9 cellular contexts compared by ENCODE assay signal in genomic region chr1:246875041-246876026, GRCh38. TPM values are rescaled to one million over a fixed set of nuclear protein-coding genes. Genes with fewer than 3 reads are reported as not detected.
DNase-seq lines count a peak whose midpoint lies in the region; ATAC-seq and TF ChIP-seq lines count a peak whose summit lies in the region.
"Had no signal": no experiment of that assay in that cellular context is flagged by ENCODE, and none has a peak within 500 bp of the region (broad histone marks: within the 10 kb centered on the region; RNA-seq: fewer than 3 reads in every experiment).

No MANE protein-coding gene starts in this region.

- no TSS peak for BruUV-seq in PC-9 (replicated peaks; lab: Mats Ljungman, UMichigan)

- H3K27me3 Mint-ChIP-seq in natural killer cell treated with Interleukin-12 subunit alpha and Interleukin-12 subunit beta and Interleukin-15 and Interleukin-18, amount 100 ng/mL, for 72 hours: no peaks in the 10 kb centered on the region
- H3K27me3 Mint-ChIP-seq in natural killer cell (ENCODE audit: low read depth in 2 of 2): no peaks in the 10 kb centered on the region

- peaks cover 23% of the 10 kb centered on the region for H3K36me3 Mint-ChIP-seq in natural killer cell treated with Interleukin-12 subunit alpha and Interleukin-12 subunit beta and Interleukin-15 and Interleukin-18, amount 100 ng/mL, for 72 hours
- peaks cover 21% of the 10 kb centered on the region for H3K36me3 Mint-ChIP-seq in natural killer cell

- no peaks in the 10 kb centered on the region for H3K9me3 Mint-ChIP-seq in natural killer cell treated with Interleukin-12 subunit alpha and Interleukin-12 subunit beta and Interleukin-15 and Interleukin-18, amount 100 ng/mL, for 72 hours
- H3K9me3 Mint-ChIP-seq in natural killer cell: no peaks in the 10 kb centered on the region

- POLR2A ChIA-PET in PC-9 (lab: Charles Lee; ENCODE audit: unreplicated experiment): no interaction called here

- in situ Hi-C loops in transverse colon (cut with MboI; ENCODE audit: low pct_ligation_motif_present in 1 of 4, low pct_unique_long_range_greater_than_20kb in 1 of 4, low sequenced_read_pairs in 3 of 4): no loop called here

- TF ChIP-seq EP300 in transverse colon (IDR thresholded peaks at IDR 0.05; ENCODE audit: low read depth): no peak

- no peak overlapping the region for H3K4me2 ChIP-seq in PC-9

- H3K27ac ChIP-seq in transverse colon (peak overlapping the region in 3 of 4 donors; percentile 12 to 63 (median 58)), PC-9 (no peak overlapping the region)

- intact Hi-C loops in natural killer cell (cut with micrococcal nuclease) (no loop called here), transverse colon (cut with DNase I; ENCODE audit: low total_unique reads) (no loop called here), PC-9 (cut with micrococcal nuclease; ENCODE audit: unreplicated experiment) (no loop called here)

- H3K27me3 ChIP-seq in transverse colon: no peaks in the 10 kb centered on the region
- H3K27me3 ChIP-seq in PC-9 (ENCODE audit: insufficient read depth, low read depth): no peaks in the 10 kb centered on the region

- TF ChIP-seq POLR2A in transverse colon (IDR thresholded peaks at IDR 0.05): peak; percentile 28

- no peaks in the 10 kb centered on the region for H3K9me3 ChIP-seq in transverse colon
- no peaks in the 10 kb centered on the region for H3K9me3 ChIP-seq in PC-9 (ENCODE audit: insufficient read depth, low read depth)

- H3K4me3 Mint-ChIP-seq in natural killer cell treated with Interleukin-12 subunit alpha and Interleukin-12 subunit beta and Interleukin-15 and Interleukin-18, amount 100 ng/mL, for 72 hours: peak overlapping the region; percentile 57
- H3K4me3 Mint-ChIP-seq in natural killer cell: no peak overlapping the region

- 80 to 82% methylated on average over 6 to 8 of the region's 8 CpGs for WGBS in transverse colon (ENCODE audit: low coverage in 1 of 2), 2 donors

- ATAC-seq in natural killer cell treated with Interleukin-12 subunit alpha and Interleukin-12 subunit beta and Interleukin-15 and Interleukin-18, amount 100 ng/mL, for 72 hours: peak; percentile 67 to 93
- ATAC-seq in natural killer cell (no peak), HG03457 (IDR thresholded peaks at IDR 0.05; ENCODE audit: unreplicated experiment) (peak; percentile 66)

- H3F3A ChIP-seq in PC-9 (ENCODE audit: insufficient read depth, low read depth): no peaks in the 10 kb centered on the region

- H2AFZ ChIP-seq in PC-9: no peak overlapping the region

- H3K36me3 ChIP-seq in transverse colon (peaks cover 0 to 28% (median 8%) of the 10 kb centered on the region in 4 donors), PC-9 (ENCODE audit: low read depth) (peaks cover 11% of the 10 kb centered on the region; the same call in 1 of the 2 replicates)

- H3K4me1 ChIP-seq in transverse colon (peaks cover 0 to 9% (median 2%) of the 10 kb centered on the region in 4 donors), PC-9 (replicated peaks; ENCODE audit: insufficient read depth) (no peaks in the 10 kb centered on the region)

- no peak overlapping the region for H3K4me3 ChIP-seq in cardiac fibroblast (replicated peaks in 1 of 2; ENCODE audit: low read depth in 2 of 2, low read length in 2 of 2)
- H3K4me3 ChIP-seq in transverse colon: no peak overlapping the region
- no peak overlapping the region for H3K4me3 ChIP-seq in PC-9

- H4K20me1 ChIP-seq in PC-9 (ENCODE audit: insufficient read depth): no peaks in the 10 kb centered on the region; the same call in none of the 2 replicates

- no peak for DNase-seq in natural killer cell treated with Interleukin-12 subunit alpha and Interleukin-12 subunit beta and Interleukin-15 and Interleukin-18, amount 100 ng/mL, for 72 hours (ENCODE audit: low spot score)
- DNase-seq in natural killer cell: no peak
- DNase-seq in cardiac fibroblast (ENCODE audit: low read depth in 2 of 2): peak; percentile 32 to 78
- DNase-seq in transverse colon: peak; percentile 11
- no peak for DNase-seq in NCI-H146 (lab: John Stamatoyannopoulos, UW)
- no peak for DNase-seq in SKM-1 (lab: John Stamatoyannopoulos, UW; ENCODE audit: unreplicated experiment)
- DNase-seq in PC-9: no peak
- DNase-seq: NCI-H2227 treated with DMSO at 0.1 percent for 48 hours had no signal

- H3K27ac Mint-ChIP-seq in natural killer cell treated with Interleukin-12 subunit alpha and Interleukin-12 subunit beta and Interleukin-15 and Interleukin-18, amount 100 ng/mL, for 72 hours: peak overlapping the region; percentile 54 to 69
- H3K27ac Mint-ChIP-seq in natural killer cell: peak overlapping the region in 1 of 2 donors; percentile 70

- H3K9me2 ChIP-seq in PC-9 (ENCODE audit: insufficient read depth): no peaks in the 10 kb centered on the region

- no peaks in the 10 kb centered on the region for H3K79me2 ChIP-seq in PC-9 (ENCODE audit: low read depth)

- H3K4me1 Mint-ChIP-seq in natural killer cell treated with Interleukin-12 subunit alpha and Interleukin-12 subunit beta and Interleukin-15 and Interleukin-18, amount 100 ng/mL, for 72 hours (ENCODE audit: low read depth in 2 of 2): peaks cover 25 to 35% of the 10 kb centered on the region in 2 donors
- H3K4me1 Mint-ChIP-seq in natural killer cell: peaks cover 30% of the 10 kb centered on the region in 2 donors

- no peak for TF ChIP-seq CTCF in natural killer cell (IDR thresholded peaks at IDR 0.05)
- TF ChIP-seq CTCF in cardiac fibroblast (IDR thresholded peaks at IDR 0.05; ENCODE audit: low read depth, low read length): no peak
- no peak for TF ChIP-seq CTCF in transverse colon (IDR thresholded peaks at IDR 0.05)
- no peak for TF ChIP-seq CTCF in PC-9 (conservative IDR thresholded peaks at IDR 0.05)

- CTCF ChIA-PET in PC-9 (lab: Charles Lee): no interaction called here

RNA-seq across cellular contexts. Expression of gene AHCTF1, which starts 56.4 kb away (rescaled TPM):
- 10 to 100 TPM; 38.9 to 53.8 TPM for total RNA-seq in natural killer cell treated with Interleukin-12 subunit alpha and Interleukin-12 subunit beta and Interleukin-15 and Interleukin-18, amount 100 ng/mL, for 72 hours
- total RNA-seq in natural killer cell (10 to 100 TPM; 46.5 to 50.2 (median 47.4) TPM), transverse colon (100 to 1,000 TPM in 1 of 4 donors, 10 to 100 TPM in 2, 1 to 10 TPM in 1; 10.0 to 113 (median 34.7) TPM), PC-9 (2021) (27.8 and 34.3 TPM in 2 replicates)

Comparison
In these comparisons a context has a peak if more than half of its experiments do, and no peak if none do; other contexts are left out.
1. ATAC-seq: peak in natural killer cell treated with Interleukin-12 subunit alpha and Interleukin-12 subunit beta and Interleukin-15 and Interleukin-18, amount 100 ng/mL, for 72 hours (2 of 2) and HG03457 (single experiment); none in natural killer cell (0 of 3).
2. DNase-seq: peak in cardiac fibroblast (2 of 2) and transverse colon (single experiment); none in natural killer cell treated with Interleukin-12 subunit alpha and Interleukin-12 subunit beta and Interleukin-15 and Interleukin-18, amount 100 ng/mL, for 72 hours (single experiment), natural killer cell (single experiment), NCI-H146 (single experiment), SKM-1 (single experiment) and PC-9 (0 of 2).